Comparison of ENCODE assay signal across 34 cellular contexts in genomic region chr15:85976102-85976501, GRCh38.
"Had no signal": no experiment of that assay in that cellular context is flagged by ENCODE, and none has a peak within 500 bp of the region (broad histone marks: within the 10 kb centered on the region; RNA-seq: fewer than 3 reads in every experiment).

No MANE protein-coding gene starts in this region.

- H3K9me3 ChIP-seq: MG63 had no signal

- H3K27me3 ChIP-seq: MG63 had no signal

- H3K4me3 ChIP-seq: MG63 had no signal

- H3K36me3 ChIP-seq: MG63 had no signal

- DNase-seq: Karpas-422, Kasumi-1, MG63, MM.1S, MV-4-11, NCI-H1048, NCI-H1092, NCI-H1092 treated with DMSO at 0.1 percent for 48 hours, NCI-H1105, NCI-H1105 treated with DMSO at 0.1 percent for 48 hours, NCI-H1417, NCI-H1417 treated with DMSO at 0.1 percent for 48 hours, NCI-H1436, NCI-H1436 treated with DMSO at 0.1 percent for 48 hours, NCI-H146, NCI-H1694, NCI-H1694 treated with DMSO at 0.1 percent for 48 hours, NCI-H187, NCI-H187 treated with DMSO at 0.1 percent for 48 hours, NCI-H1930, NCI-H2029, NCI-H2029 treated with DMSO at 0.1 percent for 48 hours, NCI-H2081, NCI-H2081 treated with DMSO at 0.1 percent for 48 hours, NCI-H2107, NCI-H2171, NCI-H2171 treated with DMSO at 0.1 percent for 48 hours, NCI-H2227 treated with DMSO at 0.1 percent for 48 hours, NCI-H226, NCI-H345, NCI-H446, NCI-H446 treated with DMSO at 0.1 percent for 48 hours, NCI-H510A, NCI-H510A treated with DMSO at 0.1 percent for 48 hours had no signal
